ENCODE assay signal across 1 cellular context in the genomic region with DNA sequence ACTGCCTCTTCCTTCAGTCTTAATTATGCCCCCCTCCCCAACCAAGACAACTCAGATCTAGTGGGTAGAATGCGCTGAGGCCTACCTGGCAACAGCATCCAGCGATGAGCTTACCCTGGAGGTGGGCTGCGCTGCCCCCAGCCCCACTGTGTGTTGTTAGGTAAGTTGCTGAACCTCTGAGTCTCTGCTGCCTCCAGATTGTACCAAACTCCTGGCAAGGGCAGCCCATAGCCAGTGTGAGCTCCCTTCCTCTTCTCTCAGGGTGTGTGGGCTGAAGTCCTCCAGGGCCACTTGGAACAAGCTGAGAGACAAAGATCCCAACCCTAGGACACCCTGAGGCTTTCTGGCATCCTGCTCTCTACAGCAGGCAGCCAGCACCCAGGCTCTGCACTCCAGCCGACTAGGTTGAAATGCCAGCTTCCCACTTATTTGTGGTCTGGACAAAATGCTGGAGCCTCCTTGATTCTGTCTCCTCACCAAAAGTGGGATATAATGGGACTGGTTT.
TF ChIP-seq lines count a peak whose summit lies in the region.

No MANE protein-coding gene starts in this region.

TF ChIP-seq in IMR-90, 13 proteins besides CTCF, POLR2A, EP300 and RAD21:
- no peak for TF ChIP-seq RFX5 (IDR thresholded peaks at IDR 0.05; ENCODE audit: low read depth, low read length)
- no peak for TF ChIP-seq CHD1 (IDR thresholded peaks at IDR 0.05; ENCODE audit: low read depth, low read length)
- TF ChIP-seq BHLHE40 (IDR thresholded peaks at IDR 0.05; ENCODE audit: low read depth, low read length), result no peak
- no peak for TF ChIP-seq MXI1 (IDR thresholded peaks at IDR 0.05; ENCODE audit: borderline replicate concordance, low read depth, low read length)
- TF ChIP-seq, protein P1, sequence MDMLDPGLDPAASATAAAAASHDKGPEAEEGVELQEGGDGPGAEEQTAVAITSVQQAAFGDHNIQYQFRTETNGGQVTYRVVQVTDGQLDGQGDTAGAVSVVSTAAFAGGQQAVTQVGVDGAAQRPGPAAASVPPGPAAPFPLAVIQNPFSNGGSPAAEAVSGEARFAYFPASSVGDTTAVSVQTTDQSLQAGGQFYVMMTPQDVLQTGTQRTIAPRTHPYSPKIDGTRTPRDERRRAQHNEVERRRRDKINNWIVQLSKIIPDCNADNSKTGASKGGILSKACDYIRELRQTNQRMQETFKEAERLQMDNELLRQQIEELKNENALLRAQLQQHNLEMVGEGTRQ (IDR thresholded peaks at IDR 0.05; ENCODE audit: low read depth, low read length), result no peak
- TF ChIP-seq SMC3 (IDR thresholded peaks at IDR 0.05; ENCODE audit: low read depth, low read length), result no peak
- no peak for TF ChIP-seq NFE2L2 (IDR thresholded peaks at IDR 0.05; ENCODE audit: low read depth, low read length)
- no peak for TF ChIP-seq CEBPB (IDR thresholded peaks at IDR 0.05; ENCODE audit: low read depth, low read length)
- TF ChIP-seq MAFK (IDR thresholded peaks at IDR 0.05; ENCODE audit: low read depth, low read length), result no peak
- no peak for TF ChIP-seq MAZ (IDR thresholded peaks at IDR 0.05; ENCODE audit: borderline replicate concordance, low read depth, low read length)
- TF ChIP-seq FOS (IDR thresholded peaks at IDR 0.05; ENCODE audit: low read depth, low read length), result no peak
- TF ChIP-seq RCOR1 (IDR thresholded peaks at IDR 0.05; ENCODE audit: insufficient replicate concordance, low read length), result no peak
- TF ChIP-seq, protein P2, sequence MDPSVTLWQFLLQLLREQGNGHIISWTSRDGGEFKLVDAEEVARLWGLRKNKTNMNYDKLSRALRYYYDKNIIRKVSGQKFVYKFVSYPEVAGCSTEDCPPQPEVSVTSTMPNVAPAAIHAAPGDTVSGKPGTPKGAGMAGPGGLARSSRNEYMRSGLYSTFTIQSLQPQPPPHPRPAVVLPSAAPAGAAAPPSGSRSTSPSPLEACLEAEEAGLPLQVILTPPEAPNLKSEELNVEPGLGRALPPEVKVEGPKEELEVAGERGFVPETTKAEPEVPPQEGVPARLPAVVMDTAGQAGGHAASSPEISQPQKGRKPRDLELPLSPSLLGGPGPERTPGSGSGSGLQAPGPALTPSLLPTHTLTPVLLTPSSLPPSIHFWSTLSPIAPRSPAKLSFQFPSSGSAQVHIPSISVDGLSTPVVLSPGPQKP (IDR thresholded peaks at IDR 0.05; ENCODE audit: borderline replicate concordance, low read depth, low read length), result no peak
TF ChIP-seq in IMR-90: peak in this region for 0.
